In genomic region chr17:41835214-41835799, GRCh38 we compare ENCODE assay signal across 9 cellular contexts. TPM values are rescaled to one million over a fixed set of nuclear protein-coding genes. Genes with fewer than 3 reads are reported as not detected.
DNase-seq lines count a peak whose midpoint lies in the region; ATAC-seq and TF ChIP-seq lines count a peak whose summit lies in the region.
"Had no signal": no experiment of that assay in that cellular context is flagged by ENCODE, and none has a peak within 500 bp of the region (broad histone marks: within the 10 kb centered on the region; RNA-seq: fewer than 3 reads in every experiment).

No MANE protein-coding gene starts in this region.

- peak overlapping the region; percentile 87 for H3K4me3 Mint-ChIP-seq in activated T-helper 1 cell treated with anti-CD3 and anti-CD28 coated beads, Interleukin-12 subunit alpha, Interleukin-12 subunit beta, Interleukin-2, Interleukin-4 antibody, amounts not matched to agents 30 ng/mL and 10 ng/mL and 1 ng/mL, durations not matched to agents 14 hours and 24 hours and 36 hours

- intact Hi-C loops in activated T-helper 1 cell treated with anti-CD3 and anti-CD28 coated beads, Interleukin-12 subunit alpha, Interleukin-12 subunit beta, Interleukin-2, Interleukin-4 antibody, amounts not matched to agents 30 ng/mL and 10 ng/mL and 1 ng/mL, durations not matched to agents 14 hours and 24 hours and 36 hours (cut with micrococcal nuclease) = no loop called here
- intact Hi-C loops in posterior cingulate gyrus (cut with DNase I) = no loop called here

- H3K4me3 ChIP-seq in right atrium auricular region (peak overlapping the region; percentile 91 to 97), skeletal muscle tissue (ENCODE audit: low read length in 3 of 3) (peak overlapping the region; percentile 50 to 80 (median 79))

- H3K4me1 Mint-ChIP-seq in activated T-helper 1 cell treated with anti-CD3 and anti-CD28 coated beads, Interleukin-12 subunit alpha, Interleukin-12 subunit beta, Interleukin-2, Interleukin-4 antibody, amounts not matched to agents 30 ng/mL and 10 ng/mL and 1 ng/mL, durations not matched to agents 14 hours and 24 hours and 36 hours (ENCODE audit: low read depth) = peaks cover 11% of the 10 kb centered on the region

- peak overlapping the region; percentile 65 for H3K27ac Mint-ChIP-seq in activated T-helper 1 cell treated with anti-CD3 and anti-CD28 coated beads, Interleukin-12 subunit alpha, Interleukin-12 subunit beta, Interleukin-2, Interleukin-4 antibody, amounts not matched to agents 30 ng/mL and 10 ng/mL and 1 ng/mL, durations not matched to agents 14 hours and 24 hours and 36 hours

- H3K27me3 ChIP-seq in right atrium auricular region (no peaks in the 10 kb centered on the region), skeletal muscle tissue (ENCODE audit: control insufficient read depth in 3 of 3, insufficient read depth in 3 of 3, low read length in 3 of 3) (no peaks in the 10 kb centered on the region)

- peaks cover 4% of the 10 kb centered on the region for H3K27me3 Mint-ChIP-seq in activated T-helper 1 cell treated with anti-CD3 and anti-CD28 coated beads, Interleukin-12 subunit alpha, Interleukin-12 subunit beta, Interleukin-2, Interleukin-4 antibody, amounts not matched to agents 30 ng/mL and 10 ng/mL and 1 ng/mL, durations not matched to agents 14 hours and 24 hours and 36 hours (ENCODE audit: insufficient read depth)

- H3K36me3 ChIP-seq in right atrium auricular region (peaks cover 20% of the 10 kb centered on the region), skeletal muscle tissue (ENCODE audit: control insufficient read depth in 3 of 3, insufficient read depth in 3 of 3, low read length in 3 of 3) (peaks cover 9 to 19% (median 18%) of the 10 kb centered on the region in 3 donors)

- H3K9me3 Mint-ChIP-seq in activated T-helper 1 cell treated with anti-CD3 and anti-CD28 coated beads, Interleukin-12 subunit alpha, Interleukin-12 subunit beta, Interleukin-2, Interleukin-4 antibody, amounts not matched to agents 30 ng/mL and 10 ng/mL and 1 ng/mL, durations not matched to agents 14 hours and 24 hours and 36 hours = no peaks in the 10 kb centered on the region

- H3K27ac ChIP-seq in right atrium auricular region (peak overlapping the region; percentile 80 to 83), skeletal muscle tissue (ENCODE audit: low read depth, low read length) (peak overlapping the region; percentile 36)

- H3K4me1 ChIP-seq in right atrium auricular region (peaks cover 0 to 18% of the 10 kb centered on the region in 2 donors), skeletal muscle tissue (ENCODE audit: control insufficient read depth in 3 of 3, insufficient read depth in 3 of 3, low read length in 3 of 3) (peaks cover 7 to 14% (median 11%) of the 10 kb centered on the region in 3 donors)

- H3K36me3 Mint-ChIP-seq in activated T-helper 1 cell treated with anti-CD3 and anti-CD28 coated beads, Interleukin-12 subunit alpha, Interleukin-12 subunit beta, Interleukin-2, Interleukin-4 antibody, amounts not matched to agents 30 ng/mL and 10 ng/mL and 1 ng/mL, durations not matched to agents 14 hours and 24 hours and 36 hours (ENCODE audit: low read depth) = peaks cover 17% of the 10 kb centered on the region

- TF ChIP-seq CTCF in right atrium auricular region (IDR thresholded peaks at IDR 0.05) = no peak

- no peaks in the 10 kb centered on the region for H3K9me3 ChIP-seq in right atrium auricular region
- H3K9me3 ChIP-seq in skeletal muscle tissue (ENCODE audit: control insufficient read depth in 3 of 3, low read length in 3 of 3) = no peaks in the 10 kb centered on the region

- H3K9ac ChIP-seq in skeletal muscle tissue (ENCODE audit: low read depth in 1 of 3, low read length in 3 of 3) = peak overlapping the region; percentile 81 to 85 (median 81)

- ATAC-seq in HG02678 (IDR thresholded peaks at IDR 0.05; ENCODE audit: unreplicated experiment) = peak; percentile 20

- DNase-seq in ELR (ENCODE audit: low read depth) (peak; percentile 37), right atrium auricular region (ENCODE audit: low spot score) (no peak), NCI-H1694 (lab: John Stamatoyannopoulos, UW) (no peak), OCI-M2 (lab: John Stamatoyannopoulos, UW; ENCODE audit: unreplicated experiment) (no peak), posterior cingulate gyrus (no peak)
- no peak for DNase-seq in activated T-helper 1 cell treated with anti-CD3 and anti-CD28 coated beads, Interleukin-12 subunit alpha, Interleukin-12 subunit beta, Interleukin-2, Interleukin-4 antibody, amounts not matched to agents 30 ng/mL and 10 ng/mL and 1 ng/mL, durations not matched to agents 14 hours and 24 hours and 36 hours (ENCODE audit: low spot score)

RNA-seq across cellular contexts. Expression of gene NT5C3B, which starts 0.7 kb away (rescaled TPM):
- 40.8 and 44.5 TPM in 2 replicates for total RNA-seq in activated T-helper 1 cell treated with anti-CD3 and anti-CD28 coated beads, Interleukin-12 subunit alpha, Interleukin-12 subunit beta, Interleukin-2, Interleukin-4 antibody, amounts not matched to agents 30 ng/mL and 10 ng/mL and 1 ng/mL, durations not matched to agents 14 hours and 24 hours and 36 hours
- total RNA-seq in right atrium auricular region = 10 to 100 TPM; 27.1 to 43.3 TPM
- 32.4 TPM for total RNA-seq in skeletal muscle tissue

RNA-seq across cellular contexts. Expression of gene KLHL10, which starts 2.3 kb away (rescaled TPM):
- total RNA-seq in activated T-helper 1 cell treated with anti-CD3 and anti-CD28 coated beads, Interleukin-12 subunit alpha, Interleukin-12 subunit beta, Interleukin-2, Interleukin-4 antibody, amounts not matched to agents 30 ng/mL and 10 ng/mL and 1 ng/mL, durations not matched to agents 14 hours and 24 hours and 36 hours = not detected in 2 replicates
- not detected for total RNA-seq in right atrium auricular region
- not detected for total RNA-seq in skeletal muscle tissue
- total RNA-seq: T-helper 1 cell treated with Interleukin-12 subunit alpha and Interleukin-12 subunit beta and Interleukin-4 antibody, amounts not matched to agents 30 ng/mL and 1 ng/mL, for 36 hours had no signal

RNA-seq across cellular contexts. Expression of gene FKBP10, which starts 22.5 kb away (rescaled TPM):
- total RNA-seq in activated T-helper 1 cell treated with anti-CD3 and anti-CD28 coated beads, Interleukin-12 subunit alpha, Interleukin-12 subunit beta, Interleukin-2, Interleukin-4 antibody, amounts not matched to agents 30 ng/mL and 10 ng/mL and 1 ng/mL, durations not matched to agents 14 hours and 24 hours and 36 hours = 0.62 and 1.1 TPM in 2 replicates
- total RNA-seq in right atrium auricular region = 10 to 100 TPM; 24.7 to 35.1 TPM
- 76.2 TPM for total RNA-seq in skeletal muscle tissue

RNA-seq across cellular contexts. Expression of gene P3H4, which starts 23.6 kb away (rescaled TPM):
- 4.1 and 5.0 TPM in 2 replicates for total RNA-seq in activated T-helper 1 cell treated with anti-CD3 and anti-CD28 coated beads, Interleukin-12 subunit alpha, Interleukin-12 subunit beta, Interleukin-2, Interleukin-4 antibody, amounts not matched to agents 30 ng/mL and 10 ng/mL and 1 ng/mL, durations not matched to agents 14 hours and 24 hours and 36 hours
- total RNA-seq in right atrium auricular region = 10 to 100 TPM; 15.4 to 16.2 TPM
- total RNA-seq in skeletal muscle tissue = 31.8 TPM

RNA-seq across cellular contexts. Expression of gene KLHL11, which starts 29.9 kb away (rescaled TPM):
- 20.0 and 21.7 TPM in 2 replicates for total RNA-seq in activated T-helper 1 cell treated with anti-CD3 and anti-CD28 coated beads, Interleukin-12 subunit alpha, Interleukin-12 subunit beta, Interleukin-2, Interleukin-4 antibody, amounts not matched to agents 30 ng/mL and 10 ng/mL and 1 ng/mL, durations not matched to agents 14 hours and 24 hours and 36 hours
- total RNA-seq in right atrium auricular region = 1 to 10 TPM; 6.9 to 8.7 TPM
- 19.3 TPM for total RNA-seq in skeletal muscle tissue

Comparison
In these comparisons a context has a peak if more than half of its experiments do, and no peak if none do; other contexts are left out.
1. RNA of gene FKBP10, which starts 22.5 kb away (total RNA-seq): 76.2 TPM in skeletal muscle tissue (single experiment) and 24.7 to 35.1 TPM in right atrium auricular region; 0.62 to 1.1 TPM in activated T-helper 1 cell treated with anti-CD3 and anti-CD28 coated beads, Interleukin-12 subunit alpha, Interleukin-12 subunit beta, Interleukin-2, Interleukin-4 antibody, amounts not matched to agents 30 ng/mL and 10 ng/mL and 1 ng/mL, durations not matched to agents 14 hours and 24 hours and 36 hours; every median in the first group is over 10 times any median in the second.